ENCODE assay signal across 9 cellular contexts in the genomic region with DNA sequence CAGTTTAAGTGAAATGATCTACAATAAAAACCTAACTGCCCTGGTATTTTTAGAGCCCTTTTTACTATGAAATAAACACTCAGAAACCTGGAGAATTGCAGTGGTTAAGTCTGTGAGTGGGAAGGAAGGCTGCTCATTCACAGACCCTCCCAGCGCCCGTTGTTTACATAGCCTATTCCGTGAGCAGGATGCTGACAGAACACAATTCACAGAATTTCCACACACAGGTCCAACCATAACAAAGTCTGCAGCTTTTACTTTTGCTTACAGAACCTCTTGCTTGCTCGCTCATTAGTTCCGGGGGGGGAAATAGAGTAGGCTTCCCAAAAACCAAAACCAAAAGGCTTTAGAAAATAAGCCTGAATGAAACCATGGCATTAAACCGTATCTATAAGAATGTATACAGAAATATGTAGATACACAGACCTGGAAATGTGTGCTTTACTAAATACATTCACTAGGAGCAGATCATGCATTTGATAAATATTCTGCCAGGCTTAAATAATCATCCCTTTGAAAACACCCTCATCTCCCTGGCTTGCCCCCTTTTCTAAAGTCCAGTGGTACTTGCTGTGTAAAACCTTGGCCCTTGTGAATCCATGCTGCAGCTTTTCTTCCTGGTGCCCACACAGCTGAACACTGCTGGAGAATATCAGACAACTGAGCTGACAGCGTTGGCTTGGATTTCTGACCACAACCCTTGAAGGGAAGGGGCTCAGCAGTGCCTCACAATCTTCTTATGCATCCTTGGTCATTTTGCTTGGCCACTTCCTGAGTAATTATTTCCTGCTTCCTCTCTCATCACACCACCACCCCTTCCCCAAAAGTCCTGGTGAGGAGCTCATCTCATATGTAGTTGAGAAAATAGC.
DNase-seq lines count a peak whose midpoint lies in the region; ATAC-seq and TF ChIP-seq lines count a peak whose summit lies in the region.
"Had no signal": no experiment of that assay in that cellular context is flagged by ENCODE, and none has a peak within 500 bp of the region (broad histone marks: within the 10 kb centered on the region; RNA-seq: fewer than 3 reads in every experiment).

No MANE protein-coding gene starts in this region.

- H3K4me2 ChIP-seq in Karpas-422 (ENCODE audit: low read depth, low read length, poor library complexity, severe bottlenecking) = no peak overlapping the region

- H3K36me3 ChIP-seq in esophagus muscularis mucosa (no peaks in the 10 kb centered on the region), neuron (ENCODE audit: insufficient read depth, low read length) (no peaks in the 10 kb centered on the region), endodermal cell (ENCODE audit: control insufficient read depth, insufficient read depth, low read length) (no peaks in the 10 kb centered on the region), Karpas-422 (ENCODE audit: insufficient read depth, low read length) (no peaks in the 10 kb centered on the region)

- H3K9me2 ChIP-seq in Karpas-422 (replicated peaks; ENCODE audit: insufficient read depth, low read length) = no peaks in the 10 kb centered on the region

- DNase-seq in Daoy (ENCODE audit: low read depth) (peak; percentile 74), esophagus muscularis mucosa (ENCODE audit: extremely low spot score) (no peak), endodermal cell (no peak), G401 (ENCODE audit: low spot score) (no peak), Karpas-422 (no peak)
- DNase-seq: KG1 had no signal

- no peaks in the 10 kb centered on the region for H4K20me1 ChIP-seq in Karpas-422 (ENCODE audit: insufficient read depth, low read depth, low read length)

- no peaks in the 10 kb centered on the region for H3K9me3 Mint-ChIP-seq in endodermal cell

- intact Hi-C loops in esophagus muscularis mucosa (cut with DNase I) = no loop called here

- H3K9ac ChIP-seq in endodermal cell (ENCODE audit: extremely low read depth, low read length, poor library complexity, severe bottlenecking) (no peak overlapping the region), Karpas-422 (ENCODE audit: low read length) (no peak overlapping the region)

- no peak for TF ChIP-seq EP300 in esophagus muscularis mucosa (IDR thresholded peaks at IDR 0.05)

- H3K4me1 ChIP-seq in esophagus muscularis mucosa (peaks cover 24 to 54% (median 52%) of the 10 kb centered on the region in 4 donors), neuron (ENCODE audit: insufficient read depth, low read length) (peaks cover 12% of the 10 kb centered on the region), endodermal cell (ENCODE audit: control insufficient read depth, insufficient read depth, low read length) (peaks cover 5% of the 10 kb centered on the region), Karpas-422 (ENCODE audit: low read length) (peaks cover 6% of the 10 kb centered on the region)

- no peaks in the 10 kb centered on the region for H3K27me3 Mint-ChIP-seq in endodermal cell (ENCODE audit: insufficient read depth)

- H2AFZ ChIP-seq in neuron (ENCODE audit: low read depth, low read length) (peak overlapping the region; percentile 65), Karpas-422 (ENCODE audit: low read length) (no peak overlapping the region)

- H3K4me3 Mint-ChIP-seq in endodermal cell = no peak overlapping the region

- H3K27ac Mint-ChIP-seq in endodermal cell = no peak overlapping the region

- H3K27me3 ChIP-seq in esophagus muscularis mucosa (no peaks in the 10 kb centered on the region), neuron (ENCODE audit: insufficient read depth, low read length) (no peaks in the 10 kb centered on the region), endodermal cell (ENCODE audit: control insufficient read depth, insufficient read depth, low read length, poor library complexity, severe bottlenecking) (no peaks in the 10 kb centered on the region), Karpas-422 (ENCODE audit: low read length) (no peaks in the 10 kb centered on the region)

- no peaks in the 10 kb centered on the region for H3K79me2 ChIP-seq in Karpas-422 (ENCODE audit: low read length)

- in situ Hi-C loops in G401 (cut with HindIII; ENCODE audit: low sequenced_read_pairs) = no loop called here

- TF ChIP-seq CTCF in esophagus muscularis mucosa (IDR thresholded peaks at IDR 0.05) = no peak
- TF ChIP-seq CTCF in endodermal cell (conservative IDR thresholded peaks at IDR 0.05) = no peak

- H3K4me3 ChIP-seq in esophagus muscularis mucosa (peak overlapping the region; percentile 3 to 39 (median 28)), neuron (ENCODE audit: low read length) (no peak overlapping the region), endodermal cell (ENCODE audit: low read length) (no peak overlapping the region), Karpas-422 (ENCODE audit: low read length) (no peak overlapping the region)

- H3K9me3 ChIP-seq in esophagus muscularis mucosa (no peaks in the 10 kb centered on the region), neuron (ENCODE audit: low read length) (no peaks in the 10 kb centered on the region), endodermal cell (ENCODE audit: control insufficient read depth, low read length) (no peaks in the 10 kb centered on the region), Karpas-422 (ENCODE audit: low read length) (no peaks in the 10 kb centered on the region)

- TF ChIP-seq POLR2A in esophagus muscularis mucosa (IDR thresholded peaks at IDR 0.05; ENCODE audit: low read depth) = no peak

- peaks cover 22% of the 10 kb centered on the region for H3K4me1 Mint-ChIP-seq in endodermal cell

- 5% methylated on average over 7 of the region's 7 CpGs for WGBS in esophagus muscularis mucosa
- 80 to 91% methylated on average over 1 to 7 of the region's 7 CpGs for WGBS in endodermal cell (ENCODE audit: insufficient coverage in 1 of 2, insufficient read length in 1 of 2), 2 experiments

- ATAC-seq in SK-N-SH treated with all-trans-retinoic acid at 6 μM for 48 hours (peak; percentile 83), GM19035 (IDR thresholded peaks at IDR 0.05; ENCODE audit: unreplicated experiment) (no peak)

- no peaks in the 10 kb centered on the region for H3K36me3 Mint-ChIP-seq in endodermal cell (ENCODE audit: low read depth)

- peak overlapping the region; percentile 64 to 79 (median 70) for H3K27ac ChIP-seq in esophagus muscularis mucosa (replicated peaks in 1 of 4)
- no peak overlapping the region for H3K27ac ChIP-seq in endodermal cell (ENCODE audit: low read depth, low read length)
- H3K27ac ChIP-seq in Karpas-422 (ENCODE audit: low read length) = no peak overlapping the region

TF ChIP-seq in SK-N-SH treated with all-trans-retinoic acid at 6 μM for 48 hours, 23 proteins besides CTCF, POLR2A, EP300 and RAD21 (continues in another document):
- TF ChIP-seq PPARA (CRISPR knock-in tag; IDR thresholded peaks at IDR 0.05; ENCODE audit: borderline replicate concordance) = no peak
- TF ChIP-seq CSDC2 (CRISPR knock-in tag; IDR thresholded peaks at IDR 0.05) = no peak
- TF ChIP-seq ZFP30 (CRISPR knock-in tag; IDR thresholded peaks at IDR 0.05) = no peak
- TF ChIP-seq TSHZ2 (CRISPR knock-in tag; IDR thresholded peaks at IDR 0.05) = no peak
- TF ChIP-seq ARNTL (CRISPR knock-in tag; IDR thresholded peaks at IDR 0.05; ENCODE audit: borderline replicate concordance, low read depth) = no peak
- TF ChIP-seq OSR1 (CRISPR knock-in tag; IDR thresholded peaks at IDR 0.05) = no peak
- no peak for TF ChIP-seq ZC3H10 (CRISPR knock-in tag; IDR thresholded peaks at IDR 0.05)
- TF ChIP-seq PATZ1 (CRISPR knock-in tag; IDR thresholded peaks at IDR 0.05; ENCODE audit: borderline replicate concordance) = no peak
- no peak for TF ChIP-seq BACH2 (CRISPR knock-in tag; IDR thresholded peaks at IDR 0.05; ENCODE audit: borderline replicate concordance)
- no peak for TF ChIP-seq ESRRG (CRISPR knock-in tag; IDR thresholded peaks at IDR 0.05)
- TF ChIP-seq SNAI2 (CRISPR knock-in tag; IDR thresholded peaks at IDR 0.05) = no peak

Comparison
In these comparisons a context has a peak if more than half of its experiments do, and no peak if none do; other contexts are left out.
1. H3K27ac ChIP-seq: peak in esophagus muscularis mucosa (4 of 4); none in endodermal cell (single experiment) and Karpas-422 (single experiment).
2. H3K4me3 ChIP-seq: peak in esophagus muscularis mucosa (4 of 4); none in neuron (single experiment), endodermal cell (single experiment) and Karpas-422 (single experiment).